ENCODE assay signal across 12 cellular contexts in the genomic region with DNA sequence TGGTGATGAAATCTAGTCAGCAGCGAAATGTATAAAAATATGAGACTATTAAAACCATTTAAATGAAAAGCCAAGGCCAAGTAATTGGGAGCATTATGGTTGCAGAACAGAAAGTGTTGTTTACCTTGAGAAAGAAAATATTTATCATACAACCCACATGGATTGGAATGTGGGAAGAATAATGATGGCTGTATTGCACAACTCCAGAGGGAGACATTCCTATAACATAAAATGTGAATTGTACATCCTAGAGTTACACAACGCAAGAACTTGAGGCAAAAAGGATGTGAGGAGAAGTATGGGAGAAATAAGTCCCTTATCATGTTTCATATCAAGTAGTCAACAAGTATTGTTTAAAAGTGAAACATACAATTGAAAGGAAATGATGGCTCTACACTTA.
"Had no signal": no experiment of that assay in that cellular context is flagged by ENCODE, and none has a peak within 500 bp of the region (broad histone marks: within the 10 kb centered on the region; RNA-seq: fewer than 3 reads in every experiment).

No MANE protein-coding gene starts in this region.

- H3K9me3 ChIP-seq: esophagus squamous epithelium, heart left ventricle, right atrium auricular region had no signal

- H3K27me3 Mint-ChIP-seq: dendritic cell treated with granulocyte-macrophage colony-stimulating factor and Interleukin-4, amounts not matched to agents 40 ng/mL and 50 ng/mL, for 4 days; naive thymus-derived CD4-positive, alpha-beta T cell had no signal

- H3K4me2 ChIP-seq: smooth muscle cell had no signal

- ATAC-seq: heart left ventricle; left colon; left ventricle myocardium superior; naive thymus-derived CD4-positive, alpha-beta T cell had no signal

- DNase-seq: esophagus squamous epithelium; heart left ventricle; hippocampal formation; left colon; left ventricle myocardium superior; naive thymus-derived CD4-positive, alpha-beta T cell; stimulated activated CD4-positive, alpha-beta T cell treated with anti-CD3 and anti-CD28 coated beads, Interleukin-2, amount 100 ng/mL, for 48 hours; stimulated activated naive CD4-positive, alpha-beta T cell treated with Interleukin-2 at 50 U/mL for 16 hours had no signal

- H3K4me3 ChIP-seq: esophagus squamous epithelium, heart left ventricle, lung, right atrium auricular region, smooth muscle cell had no signal

- H3K27ac ChIP-seq: esophagus squamous epithelium, heart left ventricle, right atrium auricular region had no signal

- H3K9me3 Mint-ChIP-seq: dendritic cell treated with granulocyte-macrophage colony-stimulating factor and Interleukin-4, amounts not matched to agents 40 ng/mL and 50 ng/mL, for 4 days had no signal

- H3K27ac Mint-ChIP-seq: dendritic cell treated with granulocyte-macrophage colony-stimulating factor and Interleukin-4, amounts not matched to agents 40 ng/mL and 50 ng/mL, for 4 days; naive thymus-derived CD4-positive, alpha-beta T cell had no signal

- H3K36me3 Mint-ChIP-seq: naive thymus-derived CD4-positive, alpha-beta T cell had no signal

- H3K4me3 Mint-ChIP-seq: dendritic cell treated with granulocyte-macrophage colony-stimulating factor and Interleukin-4, amounts not matched to agents 40 ng/mL and 50 ng/mL, for 4 days; naive thymus-derived CD4-positive, alpha-beta T cell had no signal

- H3K4me1 Mint-ChIP-seq: naive thymus-derived CD4-positive, alpha-beta T cell had no signal

- H3K4me1 ChIP-seq: esophagus squamous epithelium, heart left ventricle, right atrium auricular region had no signal

- H3K36me3 ChIP-seq: esophagus squamous epithelium, heart left ventricle, right atrium auricular region had no signal

- H3K27me3 ChIP-seq: esophagus squamous epithelium, heart left ventricle, right atrium auricular region had no signal
